ENCODE assay signal across 9 cellular contexts in genomic region chr17:81858170-81858966, GRCh38. TPM values are rescaled to one million over a fixed set of nuclear protein-coding genes. Genes with fewer than 3 reads are reported as not detected.
DNase-seq lines count a peak whose midpoint lies in the region; ATAC-seq, FAIRE-seq and TF ChIP-seq lines count a peak whose summit lies in the region.
"Had no signal": no experiment of that assay in that cellular context is flagged by ENCODE, and none has a peak within 500 bp of the region (broad histone marks: within the 10 kb centered on the region; RNA-seq: fewer than 3 reads in every experiment).

No MANE protein-coding gene starts in this region.

- H3K4me3 ChIP-seq in DOHH2 (ENCODE audit: low read length): peak overlapping the region; percentile 88; the same call in 1 of the 2 replicates
- H3K4me3 ChIP-seq in NT2/D1 (ENCODE audit: insufficient read length, low read depth): peak overlapping the region; percentile 79
- peak overlapping the region; percentile 90 to 99 (median 98) for H3K4me3 ChIP-seq in pancreas

- peaks cover 92% of the 10 kb centered on the region for H3K79me2 ChIP-seq in DOHH2 (ENCODE audit: control insufficient read depth, low read length)

- no peaks in the 10 kb centered on the region for H3K27me3 Mint-ChIP-seq in dendritic cell treated with granulocyte-macrophage colony-stimulating factor and Interleukin-4, amounts not matched to agents 40 ng/mL and 50 ng/mL, for 4 days

- peaks cover 83% of the 10 kb centered on the region for H3K36me3 ChIP-seq in DOHH2 (ENCODE audit: control insufficient read depth, low read length)
- H3K36me3 ChIP-seq in NT2/D1 (ENCODE audit: insufficient read depth, insufficient read length, low read length): peaks cover 74% of the 10 kb centered on the region
- peaks cover 0 to 34% (median 30%) of the 10 kb centered on the region in 3 donors for H3K36me3 ChIP-seq in pancreas

- ATAC-seq in pancreas (no peak), HG03565 (IDR thresholded peaks at IDR 0.05; ENCODE audit: unreplicated experiment) (no peak)

- FAIRE-seq in pancreas (lab: Jason Lieb, UNC): no peak

- H3K27me3 ChIP-seq in DOHH2 (ENCODE audit: control insufficient read depth, low read length) (no peaks in the 10 kb centered on the region), NT2/D1 (ENCODE audit: insufficient read depth, insufficient read length) (no peaks in the 10 kb centered on the region), pancreas (no peaks in the 10 kb centered on the region)

- H3K9me3 Mint-ChIP-seq in dendritic cell treated with granulocyte-macrophage colony-stimulating factor and Interleukin-4, amounts not matched to agents 40 ng/mL and 50 ng/mL, for 4 days: no peaks in the 10 kb centered on the region

- WGBS in pancreas, 2 donors: 38 to 40% methylated on average over 30 of the region's 30 CpGs

- peak overlapping the region; percentile 98 for H3K27ac Mint-ChIP-seq in dendritic cell treated with granulocyte-macrophage colony-stimulating factor and Interleukin-4, amounts not matched to agents 40 ng/mL and 50 ng/mL, for 4 days

- in situ Hi-C loops in GM13977 (cut with MboI; ENCODE audit: low pct_unique_long_range_greater_than_20kb, low sequenced_read_pairs, unreplicated experiment): no loop called here

- H3K36me3 Mint-ChIP-seq in dendritic cell treated with granulocyte-macrophage colony-stimulating factor and Interleukin-4, amounts not matched to agents 40 ng/mL and 50 ng/mL, for 4 days (ENCODE audit: low read depth): peaks cover 87% of the 10 kb centered on the region

- peaks cover 45% of the 10 kb centered on the region for H3K4me1 Mint-ChIP-seq in dendritic cell treated with granulocyte-macrophage colony-stimulating factor and Interleukin-4, amounts not matched to agents 40 ng/mL and 50 ng/mL, for 4 days (ENCODE audit: low read depth)

- peak overlapping the region; percentile 82 for H3K4me3 Mint-ChIP-seq in dendritic cell treated with granulocyte-macrophage colony-stimulating factor and Interleukin-4, amounts not matched to agents 40 ng/mL and 50 ng/mL, for 4 days

- no peaks in the 10 kb centered on the region for H3K9me3 ChIP-seq in DOHH2 (ENCODE audit: control insufficient read depth, insufficient read depth, low read length)
- no peaks in the 10 kb centered on the region for H3K9me3 ChIP-seq in NT2/D1 (ENCODE audit: insufficient read depth, low read length)
- H3K9me3 ChIP-seq in pancreas: no peaks in the 10 kb centered on the region

- H3K4me1 ChIP-seq in DOHH2 (ENCODE audit: control insufficient read depth, low read length) (peaks cover 31% of the 10 kb centered on the region), NT2/D1 (ENCODE audit: insufficient read depth, insufficient read length) (peaks cover 15% of the 10 kb centered on the region), pancreas (peaks cover 6 to 37% (median 17%) of the 10 kb centered on the region in 3 donors)

- H3K9me2 ChIP-seq in DOHH2 (replicated peaks; ENCODE audit: control insufficient read depth, low read length): no peaks in the 10 kb centered on the region

- H3F3A ChIP-seq in DOHH2 (ENCODE audit: control insufficient read depth, insufficient read depth): no peaks in the 10 kb centered on the region

- no peak for TF ChIP-seq CTCF in DOHH2 (IDR thresholded peaks at IDR 0.05; ENCODE audit: low read depth, low read length, poor library complexity, severe bottlenecking)
- TF ChIP-seq CTCF in pancreas (IDR thresholded peaks at IDR 0.05): no peak
- no peak for TF ChIP-seq CTCF in GM13977 (IDR thresholded peaks at IDR 0.05; ENCODE audit: extremely low read depth, insufficient read depth, missing control alignments)

- H3K27ac ChIP-seq in DOHH2 (ENCODE audit: low read depth, low read length) (no peak overlapping the region), pancreas (peak overlapping the region in 1 of 4 donors; percentile 88)

- no peak for DNase-seq in NT2/D1 (ENCODE audit: low read depth, low spot score)
- peak in 3 of 6 donors; percentile 48 to 77 (median 66) for DNase-seq in pancreas
- no peak for DNase-seq in NOMO-1 treated with DMSO at 0.1 percent for 48 hours (lab: John Stamatoyannopoulos, UW; ENCODE audit: unreplicated experiment)
- DNase-seq in GM13977 (ENCODE audit: low spot score): no peak
- no peak for DNase-seq in stimulated activated CD8-positive, alpha-beta memory T cell treated with anti-CD3 and anti-CD28 coated beads, Interleukin-4, amount 100 ng/mL, for 48 hours
- DNase-seq: NCI-H748 treated with DMSO at 0.1 percent for 48 hours had no signal

- H4K20me1 ChIP-seq in DOHH2 (ENCODE audit: control insufficient read depth, insufficient read depth, low read depth, low read length): peaks cover 26% of the 10 kb centered on the region

- peak overlapping the region; percentile 82 for H3K9ac ChIP-seq in NT2/D1 (ENCODE audit: insufficient read length, low read depth)

- H3K4me2 ChIP-seq in DOHH2 (ENCODE audit: low read length): peak overlapping the region; percentile 97

- intact Hi-C loops in dendritic cell treated with granulocyte-macrophage colony-stimulating factor and Interleukin-4, amounts not matched to agents 40 ng/mL and 50 ng/mL, for 4 days (cut with micrococcal nuclease): no loop called here
- intact Hi-C loops in pancreas (cut with DNase I): no loop called here

RNA-seq across cellular contexts. Expression of gene P4HB, which starts 2.0 kb away (rescaled TPM):
- total RNA-seq in pancreas: 1,000 to 10,000 TPM; 1,057 to 2,130 (median 1,556) TPM
- 1,000 to 10,000 TPM in 1 of 2 donors, 100 to 1,000 TPM in 1; 876 to 1,399 TPM for polyA plus RNA-seq in pancreas

RNA-seq across cellular contexts. Expression of gene ARHGDIA, which starts 12.8 kb away (rescaled TPM):
- 100 to 1,000 TPM in 5 of 6 donors, 10 to 100 TPM in 1; 99.5 to 170 (median 160) TPM for total RNA-seq in pancreas
- 100 to 1,000 TPM; 157 to 225 TPM for polyA plus RNA-seq in pancreas

RNA-seq across cellular contexts. Expression of gene PPP1R27, which starts 23.5 kb away (rescaled TPM):
- total RNA-seq in pancreas: under 1 TPM in 1 of 6 donors, not detected in 5; 0.19 TPM
- polyA plus RNA-seq in pancreas: 1 to 10 TPM; 1.1 to 1.5 TPM

RNA-seq across cellular contexts. Expression of gene MCRIP1, which starts 25.3 kb away (rescaled TPM):
- total RNA-seq in pancreas: 10 to 100 TPM; 28.9 to 64.0 (median 50.2) TPM
- 100 to 1,000 TPM; 133 to 203 TPM for polyA plus RNA-seq in pancreas

RNA-seq across cellular contexts. Expression of gene ALYREF, which starts 33.0 kb away (rescaled TPM):
- 10 to 100 TPM; 14.4 to 27.8 (median 23.4) TPM for total RNA-seq in pancreas
- polyA plus RNA-seq in pancreas: 10 to 100 TPM; 10.3 to 22.6 TPM
